13 cellular contexts compared by ENCODE assay signal in genomic region chr6:123091091-123091895, GRCh38.
A peak's percentile ranks its signal among the peaks of the same experiment; 100 is the strongest.
DNase-seq lines count a peak whose midpoint lies in the region; ATAC-seq, FAIRE-seq and TF ChIP-seq lines count a peak whose summit lies in the region.
"Had no signal": no experiment of that assay in that cellular context is flagged by ENCODE, and none has a peak within 500 bp of the region (broad histone marks: within the 10 kb centered on the region; RNA-seq: fewer than 3 reads in every experiment).

No MANE protein-coding gene starts in this region.

- no peak for TF ChIP-seq CTCF in A549 (IDR thresholded peaks at IDR 0.05)

- no peak for FAIRE-seq in A549 (lab: Jason Lieb, UNC)

- H3K27me3 Mint-ChIP-seq in natural killer cell treated with Interleukin-12 subunit alpha and Interleukin-12 subunit beta and Interleukin-15 and Interleukin-18, amount 100 ng/mL, for 72 hours: no peaks in the 10 kb centered on the region
- H3K27me3 Mint-ChIP-seq: activated CD4-positive, alpha-beta T cell treated with anti-CD3 and anti-CD28 coated beads, Interleukin-2, amount 10 ng/mL, durations not matched to agents 7 days and 5 days; activated naive CD4-positive, alpha-beta T cell treated with anti-CD3 and anti-CD28 coated beads, Interleukin-2, amount 10 ng/mL, durations not matched to agents 7 days and 5 days had no signal

- no peak for TF ChIP-seq POLR2A in A549 (IDR thresholded peaks at IDR 0.05; ENCODE audit: low read length)

- peaks cover 15% of the 10 kb centered on the region for H3K4me1 ChIP-seq in A549

- 14% methylated on average over 2 of the region's 2 CpGs for WGBS in A549 (ENCODE audit: missing lambda C conversion rate)

- H3K9me3 Mint-ChIP-seq in natural killer cell treated with Interleukin-12 subunit alpha and Interleukin-12 subunit beta and Interleukin-15 and Interleukin-18, amount 100 ng/mL, for 72 hours: peaks cover 8% of the 10 kb centered on the region
- H3K9me3 Mint-ChIP-seq: activated CD4-positive, alpha-beta T cell treated with anti-CD3 and anti-CD28 coated beads, Interleukin-2, amount 10 ng/mL, durations not matched to agents 7 days and 5 days; activated naive CD4-positive, alpha-beta T cell treated with anti-CD3 and anti-CD28 coated beads, Interleukin-2, amount 10 ng/mL, durations not matched to agents 7 days and 5 days had no signal

- peak overlapping the region; percentile 51 to 71; a peak in 5 of 6 replicates for H3K27ac ChIP-seq in A549
- H3K27ac ChIP-seq: SK-N-MC had no signal

- ATAC-seq in A549 (peak; percentile 96 to 98), GM18909 (IDR thresholded peaks at IDR 0.05; ENCODE audit: poor library complexity, unreplicated experiment) (no peak), HG03097 (IDR thresholded peaks at IDR 0.05; ENCODE audit: low FRiP score, unreplicated experiment) (no peak)
- no peak for ATAC-seq in natural killer cell treated with Interleukin-12 subunit alpha and Interleukin-12 subunit beta and Interleukin-15 and Interleukin-18, amount 100 ng/mL, for 72 hours
- ATAC-seq: left lobe of liver had no signal

- CTCF ChIA-PET in A549 (lab: Yijun Ruan, JAX): no interaction called here

- peak; percentile 3 to 51 for DNase-seq in A549 (ENCODE audit: low read depth in 1 of 2, low spot score in 1 of 2)
- DNase-seq in NCI-H774 (lab: John Stamatoyannopoulos, UW): peak; percentile 11
- peak; percentile 16 to 64 for DNase-seq in dermis microvascular lymphatic vessel endothelial cell (ENCODE audit: low read depth in 2 of 2)
- DNase-seq in myocyte (ENCODE audit: low read depth): peak; percentile 36
- no peak for DNase-seq in natural killer cell treated with Interleukin-12 subunit alpha and Interleukin-12 subunit beta and Interleukin-15 and Interleukin-18, amount 100 ng/mL, for 72 hours (ENCODE audit: low spot score)
- DNase-seq in NCI-H2107 treated with DMSO at 0.1 percent for 48 hours (lab: John Stamatoyannopoulos, UW; ENCODE audit: unreplicated experiment): no peak
- DNase-seq: activated CD4-positive, alpha-beta T cell treated with anti-CD3 and anti-CD28 coated beads, Interleukin-2, amount 10 ng/mL, durations not matched to agents 7 days and 5 days; activated naive CD4-positive, alpha-beta T cell treated with anti-CD3 and anti-CD28 coated beads, Interleukin-2, amount 10 ng/mL, durations not matched to agents 7 days and 5 days; IMR-90 had no signal

- no peak overlapping the region for H3K27ac Mint-ChIP-seq in natural killer cell treated with Interleukin-12 subunit alpha and Interleukin-12 subunit beta and Interleukin-15 and Interleukin-18, amount 100 ng/mL, for 72 hours
- H3K27ac Mint-ChIP-seq: activated CD4-positive, alpha-beta T cell treated with anti-CD3 and anti-CD28 coated beads, Interleukin-2, amount 10 ng/mL, durations not matched to agents 7 days and 5 days; activated naive CD4-positive, alpha-beta T cell treated with anti-CD3 and anti-CD28 coated beads, Interleukin-2, amount 10 ng/mL, durations not matched to agents 7 days and 5 days had no signal

- no peak for TF ChIP-seq EP300 in A549 (IDR thresholded peaks at IDR 0.05)

- TF ChIP-seq RAD21 in A549 (conservative IDR thresholded peaks at IDR 0.05 in 1 of 2, IDR thresholded peaks at IDR 0.05 in 1 of 2): no peak

- no peaks in the 10 kb centered on the region for H3K9me3 ChIP-seq in A549

- no peak overlapping the region for H3K4me3 ChIP-seq in A549
- H3K4me3 ChIP-seq: SK-N-MC had no signal

- H3K36me3 Mint-ChIP-seq in natural killer cell treated with Interleukin-12 subunit alpha and Interleukin-12 subunit beta and Interleukin-15 and Interleukin-18, amount 100 ng/mL, for 72 hours: no peaks in the 10 kb centered on the region
- H3K36me3 Mint-ChIP-seq: activated naive CD4-positive, alpha-beta T cell treated with anti-CD3 and anti-CD28 coated beads, Interleukin-2, amount 10 ng/mL, durations not matched to agents 7 days and 5 days had no signal

- peak overlapping the region; percentile 70 for H3K4me2 ChIP-seq in A549

- no peak overlapping the region for H3K4me3 Mint-ChIP-seq in natural killer cell treated with Interleukin-12 subunit alpha and Interleukin-12 subunit beta and Interleukin-15 and Interleukin-18, amount 100 ng/mL, for 72 hours
- H3K4me3 Mint-ChIP-seq: activated CD4-positive, alpha-beta T cell treated with anti-CD3 and anti-CD28 coated beads, Interleukin-2, amount 10 ng/mL, durations not matched to agents 7 days and 5 days; activated naive CD4-positive, alpha-beta T cell treated with anti-CD3 and anti-CD28 coated beads, Interleukin-2, amount 10 ng/mL, durations not matched to agents 7 days and 5 days had no signal

- POLR2A ChIA-PET in A549 (lab: Yijun Ruan, JAX): interaction anchor here (1.1 kb wide), 1 partner anchor 35 kb away, joined by 3 read pairs; no protein-coding TSS in a partner anchor

- H3K4me1 Mint-ChIP-seq in natural killer cell treated with Interleukin-12 subunit alpha and Interleukin-12 subunit beta and Interleukin-15 and Interleukin-18, amount 100 ng/mL, for 72 hours (ENCODE audit: low read depth in 2 of 2): no peaks in the 10 kb centered on the region
- H3K4me1 Mint-ChIP-seq: activated CD4-positive, alpha-beta T cell treated with anti-CD3 and anti-CD28 coated beads, Interleukin-2, amount 10 ng/mL, durations not matched to agents 7 days and 5 days; activated naive CD4-positive, alpha-beta T cell treated with anti-CD3 and anti-CD28 coated beads, Interleukin-2, amount 10 ng/mL, durations not matched to agents 7 days and 5 days had no signal

TF ChIP-seq in A549, 52 proteins besides CTCF, POLR2A, EP300 and RAD21:
- TF ChIP-seq ZFP36 (IDR thresholded peaks at IDR 0.05; ENCODE audit: borderline replicate concordance, partially characterized antibody) (no peak), JUNB (IDR thresholded peaks at IDR 0.05) (peak; percentile 55; the same call in 1 of the 2 replicates), FOSL2 (IDR thresholded peaks at IDR 0.05) (0 out of 2 replicates have a peak, but pooled peaks have one; percentile 35), FOSL2 (CRISPR knock-in tag; IDR thresholded peaks at IDR 0.05) (peak; percentile 28; the same call in 1 of the 2 replicates)

Comparison
In these comparisons a context has a peak if more than half of its experiments do, and no peak if none do; other contexts are left out.
1. ATAC-seq: peak in A549 (2 of 2); none in natural killer cell treated with Interleukin-12 subunit alpha and Interleukin-12 subunit beta and Interleukin-15 and Interleukin-18, amount 100 ng/mL, for 72 hours (0 of 2), GM18909 (single experiment) and HG03097 (single experiment).
2. DNase-seq: peak in A549 (2 of 2), NCI-H774 (single experiment), dermis microvascular lymphatic vessel endothelial cell (2 of 2) and myocyte (single experiment); none in natural killer cell treated with Interleukin-12 subunit alpha and Interleukin-12 subunit beta and Interleukin-15 and Interleukin-18, amount 100 ng/mL, for 72 hours (single experiment) and NCI-H2107 treated with DMSO at 0.1 percent for 48 hours (single experiment).